In the genomic region with DNA sequence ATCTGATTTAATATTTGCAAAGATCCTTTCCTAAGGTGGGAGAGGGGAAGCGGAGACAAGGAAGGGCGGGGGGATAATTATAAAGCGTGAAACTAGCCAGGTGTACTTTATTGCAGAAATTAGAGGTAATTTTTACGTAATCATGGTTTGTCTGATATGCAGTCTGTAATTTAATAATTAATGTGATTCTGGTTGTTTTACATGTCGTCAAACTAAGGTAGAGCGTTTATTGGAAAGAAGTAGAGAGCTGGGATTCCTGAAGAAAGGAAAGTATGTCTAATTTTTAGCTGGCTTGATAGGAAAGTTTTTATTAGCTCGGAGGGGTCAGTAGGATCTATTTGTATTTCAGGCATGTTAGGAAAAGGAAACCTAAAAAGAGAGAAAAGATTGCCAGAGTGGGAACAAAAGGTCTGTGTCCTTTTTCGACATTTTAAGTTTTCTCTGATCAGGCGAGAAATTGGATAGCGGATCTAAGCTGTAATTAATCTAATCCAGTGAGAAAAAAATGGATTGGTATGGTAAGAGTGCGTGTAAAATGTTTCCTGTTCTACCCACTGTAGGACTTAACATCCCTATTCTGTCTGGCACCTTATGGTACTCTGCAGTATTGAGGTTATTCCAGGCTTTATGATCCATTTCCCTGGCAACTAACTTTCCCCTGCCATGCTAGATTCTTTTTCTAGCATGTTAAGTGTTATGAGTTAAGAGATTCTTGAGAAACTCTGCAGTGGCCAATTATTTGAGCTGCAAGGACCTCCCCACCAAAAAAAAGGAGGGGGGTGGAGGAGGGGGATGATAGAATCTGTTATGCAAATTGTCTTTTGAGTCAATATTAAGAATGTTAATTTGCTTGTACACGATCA, we compare ENCODE assay signal across 8 cellular contexts. TPM values are rescaled to one million over a fixed set of nuclear protein-coding genes. Genes with fewer than 3 reads are reported as not detected.
DNase-seq lines count a peak whose midpoint lies in the region; TF ChIP-seq lines count a peak whose summit lies in the region.

No MANE protein-coding gene starts in this region.

- no peaks in the 10 kb centered on the region for H3K36me3 Mint-ChIP-seq in CD8-positive, alpha-beta memory T cell

- H3K27me3 Mint-ChIP-seq in CD8-positive, alpha-beta memory T cell: peaks cover 26 to 79% of the 10 kb centered on the region in 2 donors

- no peak overlapping the region for H3K4me3 ChIP-seq in CD8-positive, alpha-beta memory T cell (ENCODE audit: low read length)
- H3K4me3 ChIP-seq in SJCRH30: peak overlapping the region; percentile 98
- peak overlapping the region; percentile 32 to 58 (median 44) for H3K4me3 ChIP-seq in fibroblast of lung (replicated peaks in 1 of 4; ENCODE audit: control extremely low read depth in 1 of 4, insufficient read depth in 1 of 4, low read depth in 3 of 4, low read length in 4 of 4)
- no peak overlapping the region for H3K4me3 ChIP-seq in osteoblast (ENCODE audit: insufficient read depth, low read length)

- H2AFZ ChIP-seq in fibroblast of lung (ENCODE audit: low read length): no peak overlapping the region
- no peak overlapping the region for H2AFZ ChIP-seq in osteoblast (ENCODE audit: low read length)

- H3K4me3 Mint-ChIP-seq in CD8-positive, alpha-beta memory T cell: peak overlapping the region; percentile 69 to 87 (median 81)

- H3K9ac ChIP-seq in fibroblast of lung (ENCODE audit: insufficient read depth, low read length): no peak overlapping the region

- H3K4me2 ChIP-seq in fibroblast of lung (ENCODE audit: extremely low read depth, insufficient read depth, low read length) (peak overlapping the region; percentile 85), osteoblast (ENCODE audit: insufficient read depth, low read length) (no peak overlapping the region)

- DNase-seq in CD8-positive, alpha-beta memory T cell: no peak
- DNase-seq in SJCRH30 (no peak), fibroblast of lung (ENCODE audit: low read depth in 2 of 2) (no peak), osteoblast (ENCODE audit: insufficient read length, low spot score, missing footprints) (peak; percentile 54), OCI-M2 (lab: John Stamatoyannopoulos, UW; ENCODE audit: unreplicated experiment) (no peak), GM13976 (ENCODE audit: low spot score) (no peak), NCI-H2196 (lab: John Stamatoyannopoulos, UW; ENCODE audit: unreplicated experiment) (no peak)
- DNase-seq in stimulated activated CD4-positive, alpha-beta T cell treated with anti-CD3 and anti-CD28 coated beads, Interleukin-4, amount 100 ng/mL, for 4 hours: no peak

- peak overlapping the region in 1 of 8 donors; percentile 33 for H3K27ac Mint-ChIP-seq in CD8-positive, alpha-beta memory T cell

- CTCF ChIA-PET in CD8-positive, alpha-beta memory T cell (lab: Charles Lee): no interaction called here

- TF ChIP-seq CTCF in fibroblast of lung (conservative IDR thresholded peaks at IDR 0.05 in 1 of 2, IDR thresholded peaks at IDR 0.05 in 1 of 2; ENCODE audit: low read depth in 1 of 2, low read length in 2 of 2) (no peak), osteoblast (IDR thresholded peaks at IDR 0.05; ENCODE audit: extremely low read depth, low read depth, low read length) (no peak), GM13976 (IDR thresholded peaks at IDR 0.05; ENCODE audit: borderline replicate concordance, control extremely low read depth, extremely low read depth, insufficient read depth, missing control alignments) (no peak)

- in situ Hi-C loops in GM13976 (cut with MboI; ENCODE audit: low sequenced_read_pairs, unreplicated experiment): no loop called here

- peaks cover 3% of the 10 kb centered on the region for H3K4me1 ChIP-seq in CD8-positive, alpha-beta memory T cell (ENCODE audit: insufficient read depth, low read length)
- H3K4me1 ChIP-seq in SJCRH30: peaks cover 58% of the 10 kb centered on the region
- H3K4me1 ChIP-seq in fibroblast of lung (ENCODE audit: control insufficient read depth, extremely low read depth, insufficient read depth, low read length): no peaks in the 10 kb centered on the region
- H3K4me1 ChIP-seq in osteoblast (ENCODE audit: insufficient read depth, low read length): no peaks in the 10 kb centered on the region

- no peaks in the 10 kb centered on the region for H3K36me3 ChIP-seq in CD8-positive, alpha-beta memory T cell (ENCODE audit: insufficient read depth, low read length)
- H3K36me3 ChIP-seq in SJCRH30: 0 out of 2 replicates have a peak, but pooled peaks cover 3% of the 10 kb centered on the region
- H3K36me3 ChIP-seq in fibroblast of lung (ENCODE audit: control insufficient read depth, insufficient read depth, low read length): no peaks in the 10 kb centered on the region
- H3K36me3 ChIP-seq in osteoblast (ENCODE audit: insufficient read depth, low read length): no peaks in the 10 kb centered on the region

- H4K20me1 ChIP-seq in fibroblast of lung (ENCODE audit: control insufficient read depth, extremely low read depth, insufficient read depth, low read length) (no peaks in the 10 kb centered on the region), osteoblast (ENCODE audit: insufficient read depth, low read length) (no peaks in the 10 kb centered on the region)

- peaks cover 7 to 15% (median 11%) of the 10 kb centered on the region in 3 donors for H3K4me1 Mint-ChIP-seq in CD8-positive, alpha-beta memory T cell

- peaks cover 22% of the 10 kb centered on the region for H3K27me3 ChIP-seq in CD8-positive, alpha-beta memory T cell (ENCODE audit: insufficient read depth, low read length, poor library complexity, severe bottlenecking)
- H3K27me3 ChIP-seq in SJCRH30: no peaks in the 10 kb centered on the region
- peaks cover 9% of the 10 kb centered on the region for H3K27me3 ChIP-seq in fibroblast of lung (ENCODE audit: control insufficient read depth, insufficient read depth, low read length)
- peaks cover 27% of the 10 kb centered on the region for H3K27me3 ChIP-seq in osteoblast (ENCODE audit: insufficient read depth, low read length)

- POLR2A ChIA-PET in CD8-positive, alpha-beta memory T cell (lab: Charles Lee): interaction anchor here (0.6 kb wide), 1 partner anchor 190 kb away, joined by 5 read pairs; no protein-coding TSS in a partner anchor

- no peaks in the 10 kb centered on the region for H3K79me2 ChIP-seq in fibroblast of lung (ENCODE audit: control insufficient read depth, insufficient read depth, low read length)
- no peaks in the 10 kb centered on the region for H3K79me2 ChIP-seq in osteoblast (ENCODE audit: insufficient read depth, low read length)

- peaks cover 0 to 2% (median 0%) of the 10 kb centered on the region in 5 donors for H3K9me3 Mint-ChIP-seq in CD8-positive, alpha-beta memory T cell

- no peaks in the 10 kb centered on the region for H3K9me3 ChIP-seq in CD8-positive, alpha-beta memory T cell (ENCODE audit: low read length)
- H3K9me3 ChIP-seq in SJCRH30 (replicated peaks): no peaks in the 10 kb centered on the region
- no peaks in the 10 kb centered on the region for H3K9me3 ChIP-seq in fibroblast of lung (ENCODE audit: control insufficient read depth, insufficient read depth, low read depth, low read length)
- H3K9me3 ChIP-seq in osteoblast (ENCODE audit: low read depth, low read length): no peaks in the 10 kb centered on the region

- no peak overlapping the region for H3K27ac ChIP-seq in CD8-positive, alpha-beta memory T cell (ENCODE audit: low read depth, low read length)
- peak overlapping the region; percentile 93 for H3K27ac ChIP-seq in SJCRH30
- no peak overlapping the region for H3K27ac ChIP-seq in fibroblast of lung (ENCODE audit: insufficient read depth, low read length)
- no peak overlapping the region for H3K27ac ChIP-seq in osteoblast (ENCODE audit: low read depth, low read length)

RNA-seq across cellular contexts. Expression of a gene that starts 1.4 kb away (rescaled TPM):
- total RNA-seq in CD8-positive, alpha-beta memory T cell: 100 to 1,000 TPM; 154 to 155 TPM
- 166 TPM for polyA plus RNA-seq in CD8-positive, alpha-beta memory T cell
- 60.9 and 65.2 TPM in 2 replicates for total RNA-seq in SJCRH30 (2014; rRNA removed; shearing (Covaris generic))
- total RNA-seq in fibroblast of lung (18.5 and 25.1 TPM in 2 replicates), osteoblast (2.7 and 7.6 TPM in 2 replicates)
- 16.9 and 43.3 TPM in 2 replicates for polyA plus RNA-seq in fibroblast of lung
- 11.3 and 23.8 TPM in 2 replicates for polyA plus RNA-seq in fibroblast of lung (2012)
- 15.4 and 51.3 TPM in 2 replicates for polyA minus RNA-seq in fibroblast of lung (ENCODE audit: low replicate concordance)

Comparison
In these comparisons a context has a peak if more than half of its experiments do, and no peak if none do; other contexts are left out.
1. H3K4me3 ChIP-seq: peak in SJCRH30 (single experiment) and fibroblast of lung (4 of 4); none in CD8-positive, alpha-beta memory T cell (single experiment) and osteoblast (single experiment).